In genomic region chr20:46325788-46326472, GRCh38 we compare ENCODE assay signal across 21 cellular contexts. TPM values are rescaled to one million over a fixed set of nuclear protein-coding genes. Genes with fewer than 3 reads are reported as not detected.
"Had no signal": no experiment of that assay in that cellular context is flagged by ENCODE, and none has a peak within 500 bp of the region (broad histone marks: within the 10 kb centered on the region; RNA-seq: fewer than 3 reads in every experiment).

No MANE protein-coding gene starts in this region.

- H3K4me2 ChIP-seq: SK-N-SH had no signal

- H3K9me3 ChIP-seq: SK-N-SH had no signal

- DNase-seq: KBM-7, MV-4-11, NCI-H1092, NCI-H1105 treated with DMSO at 0.1 percent for 48 hours, NCI-H1417 treated with DMSO at 0.1 percent for 48 hours, NCI-H146, NCI-H1694 treated with DMSO at 0.1 percent for 48 hours, NCI-H2107, NCI-H345, NCI-H446 treated with DMSO at 0.1 percent for 48 hours, NCI-H510A treated with DMSO at 0.1 percent for 48 hours, NCI-H526, NCI-H82, RPMI8226, SHP77, SK-N-SH, SW 1271, T-cell had no signal

RNA-seq across cellular contexts. Expression of gene CDH22, which starts 17.6 kb away (rescaled TPM):
- total RNA-seq: HT-29, MCF 10A, SK-MEL-5, T-cell had no signal
